Comparison of ENCODE assay signal across 1 cellular context in genomic region chr11:9461068-9461759, GRCh38.
TF ChIP-seq lines count a peak whose summit lies in the region.

No MANE protein-coding gene starts in this region.

TF ChIP-seq in HepG2, 621 proteins besides CTCF, POLR2A, EP300 and RAD21 (continued from another document and continues in another):
- no peak for TF ChIP-seq ZNF496 (CRISPR knock-in tag; IDR thresholded peaks at IDR 0.05; ENCODE audit: insufficient replicate concordance)
- TF ChIP-seq ZNF335 (CRISPR knock-in tag; IDR thresholded peaks at IDR 0.05) = no peak
- peak; percentile 71 for TF ChIP-seq SRSF4 (IDR thresholded peaks at IDR 0.05; ENCODE audit: low read depth, low read length, poor library complexity, severe bottlenecking)
- no peak for TF ChIP-seq ATF4 (CRISPR knock-in tag; IDR thresholded peaks at IDR 0.05)
- TF ChIP-seq PCBP2 (optimal IDR thresholded peaks at IDR 0.05; ENCODE audit: low read depth, low read length, poor library complexity, severe bottlenecking) = no peak
- TF ChIP-seq ZNF891 (CRISPR knock-in tag; IDR thresholded peaks at IDR 0.05) = 0 out of 2 replicates have a peak, but pooled peaks have one; percentile 42
- no peak for TF ChIP-seq ZNF761 (CRISPR knock-in tag; conservative IDR thresholded peaks at IDR 0.05)
- TF ChIP-seq ZNF781 (CRISPR knock-in tag; IDR thresholded peaks at IDR 0.05; ENCODE audit: borderline replicate concordance, not compliant biosample characterization) = no peak
- peak; percentile 99 for TF ChIP-seq AGO2 (optimal IDR thresholded peaks at IDR 0.05; ENCODE audit: low read depth, low read length)
- peak; percentile 76 for TF ChIP-seq RBM39 (IDR thresholded peaks at IDR 0.05; ENCODE audit: low read depth, low read length, poor library complexity, severe bottlenecking)
- TF ChIP-seq, protein P1, sequence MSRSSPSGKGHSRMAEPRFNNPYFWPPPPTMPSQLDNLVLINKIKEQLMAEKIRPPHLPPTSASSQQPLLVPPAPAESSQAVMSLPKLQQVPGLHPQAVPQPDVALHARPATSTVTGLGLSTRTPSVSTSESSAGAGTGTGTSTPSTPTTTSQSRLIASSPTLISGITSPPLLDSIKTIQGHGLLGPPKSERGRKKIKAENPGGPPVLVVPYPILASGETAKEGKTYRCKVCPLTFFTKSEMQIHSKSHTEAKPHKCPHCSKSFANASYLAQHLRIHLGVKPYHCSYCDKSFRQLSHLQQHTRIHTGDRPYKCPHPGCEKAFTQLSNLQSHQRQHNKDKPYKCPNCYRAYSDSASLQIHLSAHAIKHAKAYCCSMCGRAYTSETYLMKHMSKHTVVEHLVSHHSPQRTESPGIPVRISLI (CRISPR knock-in tag; IDR thresholded peaks at IDR 0.05; ENCODE audit: borderline replicate concordance) = no peak
- TF ChIP-seq, protein P2, sequence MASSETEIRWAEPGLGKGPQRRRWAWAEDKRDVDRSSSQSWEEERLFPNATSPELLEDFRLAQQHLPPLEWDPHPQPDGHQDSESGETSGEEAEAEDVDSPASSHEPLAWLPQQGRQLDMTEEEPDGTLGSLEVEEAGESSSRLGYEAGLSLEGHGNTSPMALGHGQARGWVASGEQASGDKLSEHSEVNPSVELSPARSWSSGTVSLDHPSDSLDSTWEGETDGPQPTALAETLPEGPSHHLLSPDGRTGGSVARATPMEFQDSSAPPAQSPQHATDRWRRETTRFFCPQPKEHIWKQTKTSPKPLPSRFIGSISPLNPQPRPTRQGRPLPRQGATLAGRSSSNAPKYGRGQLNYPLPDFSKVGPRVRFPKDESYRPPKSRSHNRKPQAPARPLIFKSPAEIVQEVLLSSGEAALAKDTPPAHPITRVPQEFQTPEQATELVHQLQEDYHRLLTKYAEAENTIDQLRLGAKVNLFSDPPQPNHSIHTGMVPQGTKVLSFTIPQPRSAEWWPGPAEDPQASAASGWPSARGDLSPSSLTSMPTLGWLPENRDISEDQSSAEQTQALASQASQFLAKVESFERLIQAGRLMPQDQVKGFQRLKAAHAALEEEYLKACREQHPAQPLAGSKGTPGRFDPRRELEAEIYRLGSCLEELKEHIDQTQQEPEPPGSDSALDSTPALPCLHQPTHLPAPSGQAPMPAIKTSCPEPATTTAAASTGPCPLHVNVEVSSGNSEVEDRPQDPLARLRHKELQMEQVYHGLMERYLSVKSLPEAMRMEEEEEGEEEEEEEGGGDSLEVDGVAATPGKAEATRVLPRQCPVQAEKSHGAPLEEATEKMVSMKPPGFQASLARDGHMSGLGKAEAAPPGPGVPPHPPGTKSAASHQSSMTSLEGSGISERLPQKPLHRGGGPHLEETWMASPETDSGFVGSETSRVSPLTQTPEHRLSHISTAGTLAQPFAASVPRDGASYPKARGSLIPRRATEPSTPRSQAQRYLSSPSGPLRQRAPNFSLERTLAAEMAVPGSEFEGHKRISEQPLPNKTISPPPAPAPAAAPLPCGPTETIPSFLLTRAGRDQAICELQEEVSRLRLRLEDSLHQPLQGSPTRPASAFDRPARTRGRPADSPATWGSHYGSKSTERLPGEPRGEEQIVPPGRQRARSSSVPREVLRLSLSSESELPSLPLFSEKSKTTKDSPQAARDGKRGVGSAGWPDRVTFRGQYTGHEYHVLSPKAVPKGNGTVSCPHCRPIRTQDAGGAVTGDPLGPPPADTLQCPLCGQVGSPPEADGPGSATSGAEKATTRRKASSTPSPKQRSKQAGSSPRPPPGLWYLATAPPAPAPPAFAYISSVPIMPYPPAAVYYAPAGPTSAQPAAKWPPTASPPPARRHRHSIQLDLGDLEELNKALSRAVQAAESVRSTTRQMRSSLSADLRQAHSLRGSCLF (CRISPR knock-in tag; IDR thresholded peaks at IDR 0.05; ENCODE audit: borderline replicate concordance) = no peak
- TF ChIP-seq, protein P3, sequence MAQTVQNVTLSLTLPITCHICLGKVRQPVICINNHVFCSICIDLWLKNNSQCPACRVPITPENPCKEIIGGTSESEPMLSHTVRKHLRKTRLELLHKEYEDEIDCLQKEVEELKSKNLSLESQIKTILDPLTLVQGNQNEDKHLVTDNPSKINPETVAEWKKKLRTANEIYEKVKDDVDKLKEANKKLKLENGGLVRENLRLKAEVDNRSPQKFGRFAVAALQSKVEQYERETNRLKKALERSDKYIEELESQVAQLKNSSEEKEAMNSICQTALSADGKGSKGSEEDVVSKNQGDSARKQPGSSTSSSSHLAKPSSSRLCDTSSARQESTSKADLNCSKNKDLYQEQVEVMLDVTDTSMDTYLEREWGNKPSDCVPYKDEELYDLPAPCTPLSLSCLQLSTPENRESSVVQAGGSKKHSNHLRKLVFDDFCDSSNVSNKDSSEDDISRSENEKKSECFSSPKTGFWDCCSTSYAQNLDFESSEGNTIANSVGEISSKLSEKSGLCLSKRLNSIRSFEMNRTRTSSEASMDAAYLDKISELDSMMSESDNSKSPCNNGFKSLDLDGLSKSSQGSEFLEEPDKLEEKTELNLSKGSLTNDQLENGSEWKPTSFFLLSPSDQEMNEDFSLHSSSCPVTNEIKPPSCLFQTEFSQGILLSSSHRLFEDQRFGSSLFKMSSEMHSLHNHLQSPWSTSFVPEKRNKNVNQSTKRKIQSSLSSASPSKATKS (CRISPR knock-in tag; IDR thresholded peaks at IDR 0.05) = no peak
- TF ChIP-seq ZNF615 (CRISPR knock-in tag; IDR thresholded peaks at IDR 0.05; ENCODE audit: borderline replicate concordance) = peak; percentile 49; the same call in 1 of the 2 replicates
- peak; percentile 58; the same call in 1 of the 2 replicates for TF ChIP-seq HOXA5 (CRISPR knock-in tag; IDR thresholded peaks at IDR 0.05)
- TF ChIP-seq CERS6 (CRISPR knock-in tag; IDR thresholded peaks at IDR 0.05) = no peak
- no peak for TF ChIP-seq PRDM15 (CRISPR knock-in tag; IDR thresholded peaks at IDR 0.05)
- TF ChIP-seq ZFP82 (CRISPR knock-in tag; IDR thresholded peaks at IDR 0.05; ENCODE audit: borderline replicate concordance) = 0 out of 2 replicates have a peak, but pooled peaks have one; percentile 12
- TF ChIP-seq ZBTB7A (CRISPR knock-in tag; IDR thresholded peaks at IDR 0.05) = no peak
- peak; percentile 18; the same call in 1 of the 2 replicates for TF ChIP-seq REPIN1 (CRISPR knock-in tag; IDR thresholded peaks at IDR 0.05; ENCODE audit: borderline replicate concordance, low read depth)
- TF ChIP-seq ZNF383 (CRISPR knock-in tag; IDR thresholded peaks at IDR 0.05; ENCODE audit: borderline replicate concordance) = no peak
- peak; percentile 30 for TF ChIP-seq ZNF747 (CRISPR knock-in tag; IDR thresholded peaks at IDR 0.05; ENCODE audit: borderline replicate concordance)
- no peak for TF ChIP-seq ZNF17 (CRISPR knock-in tag; IDR thresholded peaks at IDR 0.05)
- TF ChIP-seq ZNF142 (CRISPR knock-in tag; IDR thresholded peaks at IDR 0.05) = no peak
- TF ChIP-seq ARNT2 (CRISPR knock-in tag; IDR thresholded peaks at IDR 0.05; ENCODE audit: low read depth) = peak; percentile 47; the same call in 1 of the 2 replicates
- peak; percentile 25; the same call in 1 of the 2 replicates for TF ChIP-seq ZNF773 (CRISPR knock-in tag; IDR thresholded peaks at IDR 0.05; ENCODE audit: borderline replicate concordance)
- TF ChIP-seq, protein P4, sequence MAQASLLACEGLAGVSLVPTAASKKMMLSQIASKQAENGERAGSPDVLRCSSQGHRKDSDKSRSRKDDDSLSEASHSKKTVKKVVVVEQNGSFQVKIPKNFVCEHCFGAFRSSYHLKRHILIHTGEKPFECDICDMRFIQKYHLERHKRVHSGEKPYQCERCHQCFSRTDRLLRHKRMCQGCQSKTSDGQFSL (CRISPR knock-in tag; IDR thresholded peaks at IDR 0.05) = peak; percentile 18; the same call in 1 of the 2 replicates
- TF ChIP-seq EEA1 (CRISPR knock-in tag; IDR thresholded peaks at IDR 0.05; ENCODE audit: borderline replicate concordance) = peak; percentile 53; the same call in 1 of the 2 replicates
- 0 out of 2 replicates have a peak, but pooled peaks have one; percentile 26 for TF ChIP-seq KLF6 (CRISPR knock-in tag; IDR thresholded peaks at IDR 0.05)
- no peak; the same call in 1 of the 2 replicates for TF ChIP-seq ZNF446 (CRISPR knock-in tag; IDR thresholded peaks at IDR 0.05)
- no peak for TF ChIP-seq ZNF605 (CRISPR knock-in tag; IDR thresholded peaks at IDR 0.05)
- TF ChIP-seq HOXA7 (CRISPR knock-in tag; IDR thresholded peaks at IDR 0.05) = no peak
- TF ChIP-seq RFX3 (CRISPR knock-in tag; IDR thresholded peaks at IDR 0.05) = no peak
- TF ChIP-seq KAT7 (CRISPR knock-in tag; IDR thresholded peaks at IDR 0.05; ENCODE audit: borderline replicate concordance) = peak; percentile 92
- no peak for TF ChIP-seq TBX3 (IDR thresholded peaks at IDR 0.05; ENCODE audit: borderline replicate concordance)
- no peak for TF ChIP-seq YEATS2 (CRISPR knock-in tag; IDR thresholded peaks at IDR 0.05; ENCODE audit: borderline replicate concordance)
- peak; percentile 53; the same call in 1 of the 2 replicates for TF ChIP-seq BORCS8-MEF2B (CRISPR knock-in tag; IDR thresholded peaks at IDR 0.05)
- TF ChIP-seq ZMAT5 (CRISPR knock-in tag; IDR thresholded peaks at IDR 0.05; ENCODE audit: borderline replicate concordance, low read depth) = no peak
